In genomic region chr5:62597314-62597713, GRCh38 we compare ENCODE assay signal across 7 cellular contexts.
"Had no signal": no experiment of that assay in that cellular context is flagged by ENCODE, and none has a peak within 500 bp of the region (broad histone marks: within the 10 kb centered on the region; RNA-seq: fewer than 3 reads in every experiment).

No MANE protein-coding gene starts in this region.

- ATAC-seq: GM23338, HepG2 had no signal

- H3K27me3 Mint-ChIP-seq: IgD-negative memory B cell had no signal

- H3K9me3 Mint-ChIP-seq: GM23338, H9, HFFc6 had no signal

- H3K4me3 Mint-ChIP-seq: GM23338, H9, IgD-negative memory B cell had no signal

- DNase-seq: H9, HCEC 1CT, KG1 had no signal

- H3K27ac Mint-ChIP-seq: GM23338, IgD-negative memory B cell had no signal
